In the genomic region with DNA sequence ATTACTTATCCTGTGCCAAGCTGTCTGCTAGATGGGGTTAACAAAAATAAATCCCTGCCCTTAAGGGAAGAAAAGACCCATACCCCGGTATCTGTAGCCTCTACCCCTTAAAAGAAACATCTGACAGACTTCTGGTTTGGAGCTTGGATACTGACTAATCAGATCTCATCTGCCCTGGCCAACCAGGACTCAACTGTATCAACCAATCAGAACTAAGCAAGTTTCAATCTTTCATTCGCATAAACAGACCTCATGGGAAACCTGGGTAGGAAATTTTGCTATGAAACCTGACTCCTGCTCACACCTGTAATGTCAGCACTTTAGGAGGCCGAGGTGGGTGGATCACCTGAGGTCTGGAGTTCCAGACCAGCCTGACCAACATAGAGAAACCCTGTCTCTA, we compare ENCODE assay signal across 24 cellular contexts. TPM values are rescaled to one million over a fixed set of nuclear protein-coding genes. Genes with fewer than 3 reads are reported as not detected.
"Had no signal": no experiment of that assay in that cellular context is flagged by ENCODE, and none has a peak within 500 bp of the region (broad histone marks: within the 10 kb centered on the region; RNA-seq: fewer than 3 reads in every experiment).

No MANE protein-coding gene starts in this region.

- H3K9me3 Mint-ChIP-seq: activated naive CD4-positive, alpha-beta T cell treated with anti-CD3 and anti-CD28 coated beads, Interleukin-2, amount 10 ng/mL, durations not matched to agents 7 days and 5 days; activated T-cell treated with anti-CD3 and anti-CD28 coated beads, Interleukin-2, amount 50 U/mL, for 72 hours; stimulated activated naive CD8-positive, alpha-beta T cell treated with anti-CD3 and anti-CD28 coated beads, Interleukin-15, Interleukin-2, amounts not matched to agents 100 ng/mL and 50 ng/mL, for 24 hours; WTC11 had no signal

- H3K27ac ChIP-seq: lower lobe of right lung, right lobe of liver, skin epidermis, thyroid gland, upper lobe of right lung had no signal

- H3K36me3 Mint-ChIP-seq: activated naive CD4-positive, alpha-beta T cell treated with anti-CD3 and anti-CD28 coated beads, Interleukin-2, amount 10 ng/mL, durations not matched to agents 7 days and 5 days; naive B cell; WTC11 had no signal

- H3K4me1 ChIP-seq: lower lobe of right lung, right lobe of liver, upper lobe of right lung had no signal

- H3K4me1 Mint-ChIP-seq: activated naive CD4-positive, alpha-beta T cell treated with anti-CD3 and anti-CD28 coated beads, Interleukin-2, amount 10 ng/mL, durations not matched to agents 7 days and 5 days; naive B cell had no signal

- H3K27ac Mint-ChIP-seq: activated naive CD4-positive, alpha-beta T cell treated with anti-CD3 and anti-CD28 coated beads, Interleukin-2, amount 10 ng/mL, durations not matched to agents 7 days and 5 days; activated T-cell treated with anti-CD3 and anti-CD28 coated beads, Interleukin-2, amount 50 U/mL, for 72 hours; naive B cell; stimulated activated naive CD8-positive, alpha-beta T cell treated with anti-CD3 and anti-CD28 coated beads, Interleukin-15, Interleukin-2, amounts not matched to agents 100 ng/mL and 50 ng/mL, for 24 hours; WTC11 had no signal

- H3K36me3 ChIP-seq: lower lobe of right lung, right lobe of liver, thyroid gland, upper lobe of right lung had no signal

- H3K9me3 ChIP-seq: lower lobe of right lung, right lobe of liver, thyroid gland, upper lobe of right lung had no signal

- DNase-seq: activated effector memory CD4-positive, alpha-beta T cell treated with anti-CD3 and anti-CD28 coated beads, Interleukin-2, amount 50 U/mL, for 16 hours; activated naive CD4-positive, alpha-beta T cell treated with anti-CD3 and anti-CD28 coated beads, Interleukin-2, amount 10 ng/mL, durations not matched to agents 7 days and 5 days; activated T-cell treated with anti-CD3 and anti-CD28 coated beads, Interleukin-2, amount 50 U/mL, for 72 hours; amygdala; cortex of kidney; erythroblast; kidney; lower lobe of right lung; naive B cell; nucleus accumbens; right lobe of liver; stimulated activated CD4-positive, alpha-beta T cell treated with anti-CD3 and anti-CD28 coated beads, Interleukin-1b, Interleukin-23, amount 100 ng/mL, for 48 hours; substantia nigra; T-helper 9 cell; thyroid gland; upper lobe of right lung had no signal

- H3K27me3 ChIP-seq: right lobe of liver, thyroid gland had no signal

- H3K4me3 ChIP-seq: lower lobe of right lung, right lobe of liver, skin epidermis, thyroid gland, upper lobe of right lung had no signal

- H3K4me3 Mint-ChIP-seq: activated naive CD4-positive, alpha-beta T cell treated with anti-CD3 and anti-CD28 coated beads, Interleukin-2, amount 10 ng/mL, durations not matched to agents 7 days and 5 days; activated T-cell treated with anti-CD3 and anti-CD28 coated beads, Interleukin-2, amount 50 U/mL, for 72 hours; naive B cell; stimulated activated naive CD8-positive, alpha-beta T cell treated with anti-CD3 and anti-CD28 coated beads, Interleukin-15, Interleukin-2, amounts not matched to agents 100 ng/mL and 50 ng/mL, for 24 hours; WTC11 had no signal

RNA-seq across cellular contexts. Expression of gene PRMT8, which starts 26.4 kb away (rescaled TPM):
- total RNA-seq: activated CD8-positive, alpha-beta memory T cell treated with anti-CD3 and anti-CD28 coated beads for 36 hours; activated T-cell treated with anti-CD3 and anti-CD28 coated beads, Interleukin-2, amount 50 U/mL, for 72 hours; fibroblast of lung; glomerular endothelial cell; kidney; mesenteric fat pad; mucosa of gallbladder; right lobe of liver; upper lobe of right lung had no signal
- polyA plus RNA-seq: fibroblast of lung had no signal
